ENCODE assay signal across 9 cellular contexts in the genomic region with DNA sequence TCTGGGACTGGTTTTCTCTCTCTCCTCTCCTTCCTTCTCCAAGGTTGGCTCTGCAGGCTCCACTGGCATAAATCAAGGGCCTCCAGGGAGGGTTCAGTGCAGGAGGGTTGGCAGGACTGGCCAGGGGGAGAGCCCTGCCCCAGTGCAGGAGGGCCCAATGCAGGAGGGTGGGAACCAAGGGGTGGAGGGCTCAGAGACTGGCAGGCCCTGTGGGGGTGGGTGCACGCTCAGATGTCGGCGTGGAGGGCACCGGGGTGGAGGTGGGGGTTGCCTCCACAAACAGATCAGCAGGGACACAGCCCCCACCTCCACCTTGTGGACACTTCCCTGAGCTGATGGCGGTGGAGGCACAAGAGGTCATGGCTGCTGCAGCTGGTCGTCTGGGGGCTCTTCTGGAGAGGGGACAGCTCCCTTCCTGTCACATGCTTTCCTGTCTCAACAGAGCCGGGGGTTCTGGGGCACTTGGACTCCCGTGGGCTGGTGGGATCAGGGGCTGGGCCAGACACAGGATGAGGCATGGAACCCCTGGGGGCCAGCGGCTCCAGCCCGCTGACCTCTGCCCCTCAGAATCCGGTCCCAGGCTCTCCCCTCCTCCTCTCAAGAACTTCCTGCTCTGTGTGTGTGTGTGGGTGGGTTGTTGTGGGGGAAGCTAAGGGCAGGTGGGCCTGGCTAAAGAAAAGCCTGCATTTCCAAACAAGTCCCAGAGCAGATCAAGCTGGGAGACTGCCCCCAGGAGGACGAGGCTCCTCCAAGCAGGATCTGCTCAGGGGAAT. TPM values are rescaled to one million over a fixed set of nuclear protein-coding genes. Genes with fewer than 3 reads are reported as not detected.
DNase-seq lines count a peak whose midpoint lies in the region; ATAC-seq and TF ChIP-seq lines count a peak whose summit lies in the region.
"Had no signal": no experiment of that assay in that cellular context is flagged by ENCODE, and none has a peak within 500 bp of the region (broad histone marks: within the 10 kb centered on the region; RNA-seq: fewer than 3 reads in every experiment).

No MANE protein-coding gene starts in this region.

- peak overlapping the region; percentile 82 for H3K27ac Mint-ChIP-seq in osteocyte (ENCODE audit: unreplicated experiment)

- H3K27me3 Mint-ChIP-seq in osteocyte (ENCODE audit: unreplicated experiment) = no peaks in the 10 kb centered on the region

- CTCF ChIA-PET in RWPE1 (lab: Yijun Ruan, JAX) = interaction anchor here (0.7 kb wide), 2 partner anchors 26 to 115 kb away, joined by 3 to 4 read pairs; no protein-coding TSS in a partner anchor

- POLR2A ChIA-PET in RWPE1 (lab: Yijun Ruan, JAX; ENCODE audit: low non-redundant PET) = no interaction called here

- ATAC-seq in GM19452 (IDR thresholded peaks at IDR 0.05; ENCODE audit: unreplicated experiment) = no peak

- H3K27me3 ChIP-seq in effector memory CD4-positive, alpha-beta T cell (replicated peaks; ENCODE audit: control insufficient read depth, insufficient read depth, low read length, poor library complexity, severe bottlenecking) = no peaks in the 10 kb centered on the region
- no peaks in the 10 kb centered on the region for H3K27me3 ChIP-seq in ascending aorta

- H3K9me3 Mint-ChIP-seq in osteocyte (ENCODE audit: unreplicated experiment) = no peaks in the 10 kb centered on the region

- peaks cover 7% of the 10 kb centered on the region for H3K36me3 ChIP-seq in effector memory CD4-positive, alpha-beta T cell (ENCODE audit: control insufficient read depth, insufficient read depth, low read length)
- peaks cover 6 to 10% of the 10 kb centered on the region in 2 donors for H3K36me3 ChIP-seq in ascending aorta

- peaks cover 28% of the 10 kb centered on the region for H3K4me1 ChIP-seq in effector memory CD4-positive, alpha-beta T cell (ENCODE audit: control insufficient read depth, insufficient read depth, low read length, poor library complexity, severe bottlenecking)
- H3K4me1 ChIP-seq in ascending aorta = peaks cover 7 to 33% of the 10 kb centered on the region in 2 donors

- DNase-seq in G401 (ENCODE audit: low spot score) (peak; percentile 62), RWPE1 (ENCODE audit: low spot score) (no peak), epithelial cell of proximal tubule (ENCODE audit: low read depth) (no peak), osteocyte (ENCODE audit: extremely low spot score, unreplicated experiment) (no peak), ascending aorta (ENCODE audit: low spot score in 2 of 2) (no peak)
- DNase-seq in effector memory CD4-positive, alpha-beta T cell = no peak
- no peak for DNase-seq in activated CD8-positive, alpha-beta memory T cell treated with anti-CD3 and anti-CD28 coated beads for 24 hours

- H3K4me1 Mint-ChIP-seq in osteocyte (ENCODE audit: unreplicated experiment) = peaks cover 48% of the 10 kb centered on the region

- H3K27ac ChIP-seq in RWPE1 = peak overlapping the region; percentile 11; the same call in 1 of the 2 replicates
- no peak overlapping the region for H3K27ac ChIP-seq in effector memory CD4-positive, alpha-beta T cell (ENCODE audit: insufficient read depth, low read length, poor library complexity, severe bottlenecking)
- peak overlapping the region in 1 of 2 donors; percentile 36 for H3K27ac ChIP-seq in ascending aorta

- H3K9me3 ChIP-seq in effector memory CD4-positive, alpha-beta T cell (ENCODE audit: control insufficient read depth, low read length) = no peaks in the 10 kb centered on the region
- H3K9me3 ChIP-seq in ascending aorta = no peaks in the 10 kb centered on the region

- peak overlapping the region; percentile 52 for H3K4me3 Mint-ChIP-seq in osteocyte (ENCODE audit: unreplicated experiment)

- H3K36me3 Mint-ChIP-seq in osteocyte (ENCODE audit: unreplicated experiment) = no peaks in the 10 kb centered on the region

- TF ChIP-seq CTCF in RWPE1 (conservative IDR thresholded peaks at IDR 0.05; ENCODE audit: low read depth) (no peak), epithelial cell of proximal tubule (conservative IDR thresholded peaks at IDR 0.05; ENCODE audit: low read depth, low read length) (peak; percentile 38), osteocyte (IDR thresholded peaks at IDR 0.05) (peak; percentile 63), ascending aorta (IDR thresholded peaks at IDR 0.05) (peak in 1 of 3 experiments; percentile 15)

- in situ Hi-C loops in G401 (cut with HindIII; ENCODE audit: low sequenced_read_pairs) = no loop called here

- no peak overlapping the region for H3K4me3 ChIP-seq in epithelial cell of proximal tubule (ENCODE audit: low read depth, low read length)
- H3K4me3 ChIP-seq in effector memory CD4-positive, alpha-beta T cell (ENCODE audit: insufficient read depth, low read depth, low read length, poor library complexity, severe bottlenecking) = no peak overlapping the region
- H3K4me3 ChIP-seq in ascending aorta = no peak overlapping the region

- intact Hi-C loops in ascending aorta (cut with DNase I) = no loop called here

RNA-seq across cellular contexts. Expression of a gene that starts 2.7 kb away (rescaled TPM):
- total RNA-seq in G401 (2014; rRNA removed; shearing (Covaris generic)) = 0.74 TPM in 1 of 2 replicates, not detected in the other
- total RNA-seq in epithelial cell of proximal tubule (not detected in 2 replicates), osteocyte (not detected in 2 replicates), ascending aorta (not detected)
- total RNA-seq: NCI-H460 had no signal

RNA-seq across cellular contexts. Expression of a gene that starts 6.5 kb away (rescaled TPM):
- total RNA-seq in G401 (2014; rRNA removed; shearing (Covaris generic)) = 129 and 141 TPM in 2 replicates
- 112 and 128 TPM in 2 replicates for total RNA-seq in epithelial cell of proximal tubule
- total RNA-seq in osteocyte = 102 and 109 TPM in 2 replicates
- 161 TPM for total RNA-seq in ascending aorta

RNA-seq across cellular contexts. Expression of a gene that starts 27.5 kb away (rescaled TPM):
- 39.7 and 42.5 TPM in 2 replicates for total RNA-seq in G401 (2014; rRNA removed; shearing (Covaris generic))
- total RNA-seq in epithelial cell of proximal tubule = 0.58 and 0.72 TPM in 2 replicates
- 20.5 and 20.9 TPM in 2 replicates for total RNA-seq in osteocyte
- total RNA-seq in ascending aorta = 39.5 TPM

RNA-seq across cellular contexts. Expression of a gene that starts 36.3 kb away (rescaled TPM):
- 38.6 and 43.6 TPM in 2 replicates for total RNA-seq in G401 (2014; rRNA removed; shearing (Covaris generic))
- 46.1 and 46.4 TPM in 2 replicates for total RNA-seq in epithelial cell of proximal tubule
- total RNA-seq in osteocyte = 41.2 and 42.7 TPM in 2 replicates
- 42.9 TPM for total RNA-seq in ascending aorta

Comparison
In these comparisons a context has a peak if more than half of its experiments do, and no peak if none do; other contexts are left out.
1. RNA of a gene that starts 27.5 kb away (total RNA-seq): 39.7 to 42.5 TPM in G401, 39.5 TPM in ascending aorta (single experiment) and 20.5 to 20.9 TPM in osteocyte; 0.58 to 0.72 TPM in epithelial cell of proximal tubule; every median in the first group is over 10 times any median in the second.